15 cellular contexts compared by ENCODE assay signal in genomic region chr15:100928632-100929280, GRCh38. TPM values are rescaled to one million over a fixed set of nuclear protein-coding genes. Genes with fewer than 3 reads are reported as not detected.
A peak's percentile ranks its signal among the peaks of the same experiment; 100 is the strongest.
DNase-seq lines count a peak whose midpoint lies in the region; TF ChIP-seq lines count a peak whose summit lies in the region.
"Had no signal": no experiment of that assay in that cellular context is flagged by ENCODE, and none has a peak within 500 bp of the region (broad histone marks: within the 10 kb centered on the region; RNA-seq: fewer than 3 reads in every experiment).

No MANE protein-coding gene starts in this region.

- no peaks in the 10 kb centered on the region for H3K9me3 Mint-ChIP-seq in progenitor cell of endocrine pancreas (ENCODE audit: low read depth)
- H3K9me3 Mint-ChIP-seq: activated naive CD4-positive, alpha-beta T cell treated with anti-CD3 and anti-CD28 coated beads, Interleukin-2, amount 50 U/mL, for 72 hours; nephron; T-helper 2 cell treated with Interferon-gamma antibody and Interleukin-4, amounts not matched to agents 5 μg/mL and 100 μg/mL, for 36 hours had no signal

- H3K9me3 ChIP-seq in DOHH2 (ENCODE audit: control insufficient read depth, insufficient read depth, low read length) (no peaks in the 10 kb centered on the region), mammary epithelial cell (replicated peaks; ENCODE audit: insufficient read depth, low read length) (no peaks in the 10 kb centered on the region)
- H3K9me3 ChIP-seq: lower lobe of right lung had no signal

- peaks cover 99% of the 10 kb centered on the region for H3K4me1 ChIP-seq in DOHH2 (ENCODE audit: control insufficient read depth, low read length)
- H3K4me1 ChIP-seq in mammary epithelial cell (ENCODE audit: insufficient read depth, low read length), result peaks cover 19% of the 10 kb centered on the region
- H3K4me1 ChIP-seq: lower lobe of right lung had no signal

- peaks cover 73% of the 10 kb centered on the region for H3F3A ChIP-seq in DOHH2 (ENCODE audit: control insufficient read depth, insufficient read depth)

- WGBS in mammary epithelial cell (ENCODE audit: low coverage, missing lambda C conversion rate), result 96% methylated on average over 12 of the region's 13 CpGs

- no TSS peak for BruUV-seq in mammary epithelial cell (replicated peaks; lab: Mats Ljungman, UMichigan)

- CTCF ChIA-PET in mammary epithelial cell (lab: Charles Lee; ENCODE audit: low non-redundant PET), result no interaction called here

- no peaks in the 10 kb centered on the region for H3K36me3 Mint-ChIP-seq in progenitor cell of endocrine pancreas (ENCODE audit: insufficient read depth)
- H3K36me3 Mint-ChIP-seq: activated naive CD4-positive, alpha-beta T cell treated with anti-CD3 and anti-CD28 coated beads, Interleukin-2, amount 50 U/mL, for 72 hours; brain had no signal

- peaks cover 14% of the 10 kb centered on the region for H3K4me1 Mint-ChIP-seq in progenitor cell of endocrine pancreas (ENCODE audit: low read depth)

- intact Hi-C loops in mammary epithelial cell (cut with micrococcal nuclease), result no loop called here

- H4K20me1 ChIP-seq in DOHH2 (ENCODE audit: control insufficient read depth, insufficient read depth, low read depth, low read length), result no peaks in the 10 kb centered on the region
- H4K20me1 ChIP-seq in mammary epithelial cell (ENCODE audit: insufficient read depth, low read length), result no peaks in the 10 kb centered on the region

- peak overlapping the region; percentile 97 for H3K4me2 ChIP-seq in DOHH2 (ENCODE audit: low read length)
- H3K4me2 ChIP-seq in mammary epithelial cell (ENCODE audit: insufficient read depth, low read depth, low read length), result no peak overlapping the region

- H3K79me2 ChIP-seq in DOHH2 (ENCODE audit: control insufficient read depth, low read length), result peaks cover 90% of the 10 kb centered on the region
- peaks cover 32% of the 10 kb centered on the region for H3K79me2 ChIP-seq in mammary epithelial cell (ENCODE audit: insufficient read depth, low read length)

- peak overlapping the region; percentile 60 for H3K27ac Mint-ChIP-seq in progenitor cell of endocrine pancreas
- H3K27ac Mint-ChIP-seq: activated naive CD4-positive, alpha-beta T cell treated with anti-CD3 and anti-CD28 coated beads, Interleukin-2, amount 50 U/mL, for 72 hours; T-helper 2 cell treated with Interferon-gamma antibody and Interleukin-4, amounts not matched to agents 5 μg/mL and 100 μg/mL, for 36 hours had no signal

- H3K27me3 Mint-ChIP-seq in progenitor cell of endocrine pancreas, result peaks cover 33% of the 10 kb centered on the region

- no peak for TF ChIP-seq POLR2A in erythroblast (IDR thresholded peaks at IDR 0.05; ENCODE audit: low read length)

- in situ Hi-C loops in mammary epithelial cell (cut with MboI; ENCODE audit: low sequenced_read_pairs in 2 of 2), result loop anchor here in 1 of 2 donors (10.0 kb wide), 1 partner anchor 326 kb away; the partner anchor contains the start of gene CHSY1

- no peak overlapping the region for H3K9ac ChIP-seq in mammary epithelial cell (ENCODE audit: insufficient read depth, low read length)

- no peak for TF ChIP-seq CTCF in DOHH2 (IDR thresholded peaks at IDR 0.05; ENCODE audit: low read depth, low read length, poor library complexity, severe bottlenecking)
- TF ChIP-seq CTCF in mammary epithelial cell (conservative IDR thresholded peaks at IDR 0.05 in 1 of 2, IDR thresholded peaks at IDR 0.05 in 1 of 2; ENCODE audit: extremely low read depth in 1 of 2, insufficient read depth in 1 of 2, low read depth in 1 of 2, low read length in 2 of 2), result no peak
- no peak for TF ChIP-seq CTCF in progenitor cell of endocrine pancreas (IDR thresholded peaks at IDR 0.05; ENCODE audit: unreplicated experiment)

- no peaks in the 10 kb centered on the region for H3K27me3 ChIP-seq in DOHH2 (ENCODE audit: control insufficient read depth, low read length)
- H3K27me3 ChIP-seq in mammary epithelial cell (ENCODE audit: insufficient read depth, low read length), result no peaks in the 10 kb centered on the region

- DNase-seq in NCI-H345 (lab: John Stamatoyannopoulos, UW) (peak; percentile 75), mammary epithelial cell (peak; percentile 28), progenitor cell of endocrine pancreas (ENCODE audit: low spot score, unreplicated experiment) (no peak), erythroblast (lab: John Stamatoyannopoulos, UW) (no peak), DMS 273 treated with DMSO at 0.1 percent for 48 hours (lab: John Stamatoyannopoulos, UW) (no peak), globus pallidus (ENCODE audit: low spot score) (no peak), HPDE6-E6E7 (ENCODE audit: extremely low spot score) (no peak)
- DNase-seq: activated CD4-positive, alpha-beta T cell treated with anti-CD3 and anti-CD28 coated beads for 48 hours; lower lobe of right lung; SIG-M5 had no signal

- no peak overlapping the region for H3K4me3 Mint-ChIP-seq in progenitor cell of endocrine pancreas (ENCODE audit: low read depth)
- H3K4me3 Mint-ChIP-seq: brain; nephron; T-helper 2 cell treated with Interferon-gamma antibody and Interleukin-4, amounts not matched to agents 5 μg/mL and 100 μg/mL, for 36 hours had no signal

- peak overlapping the region; percentile 92 for H3K27ac ChIP-seq in DOHH2 (ENCODE audit: low read depth, low read length)
- H3K27ac ChIP-seq in mammary epithelial cell (ENCODE audit: insufficient read depth, low read depth, low read length), result no peak overlapping the region
- H3K27ac ChIP-seq: lower lobe of right lung had no signal

- H3K9me2 ChIP-seq in DOHH2 (replicated peaks; ENCODE audit: control insufficient read depth, low read length), result no peaks in the 10 kb centered on the region

- dilution Hi-C loops in mammary epithelial cell (cut with HindIII; ENCODE audit: low sequenced_read_pairs), result no loop called here

- peak overlapping the region; percentile 64 for H3K4me3 ChIP-seq in DOHH2 (ENCODE audit: low read length)
- no peak overlapping the region for H3K4me3 ChIP-seq in mammary epithelial cell (replicated peaks in 1 of 3; ENCODE audit: insufficient read depth in 1 of 3, low read depth in 2 of 3, low read length in 3 of 3)
- H3K4me3 ChIP-seq: lower lobe of right lung had no signal

- H3K36me3 ChIP-seq in DOHH2 (ENCODE audit: control insufficient read depth, low read length), result peaks cover 87% of the 10 kb centered on the region
- H3K36me3 ChIP-seq in mammary epithelial cell (ENCODE audit: insufficient read depth, low read length), result peaks cover 20% of the 10 kb centered on the region

- H2AFZ ChIP-seq in mammary epithelial cell (ENCODE audit: low read depth, low read length), result no peak overlapping the region

RNA-seq across cellular contexts. Expression of gene LRRK1, which starts 9.6 kb away (rescaled TPM):
- 10 to 100 TPM; 11.8 to 24.0 TPM for total RNA-seq in mammary epithelial cell
- 7.7 TPM for polyA plus RNA-seq in mammary epithelial cell
- polyA minus RNA-seq in mammary epithelial cell, result 16.7 TPM
- total RNA-seq in progenitor cell of endocrine pancreas, result 0.86 and 1.6 TPM in 2 replicates

RNA-seq across cellular contexts. Expression of gene ALDH1A3, which starts 49.1 kb away (rescaled TPM):
- 100 to 1,000 TPM; 284 to 347 TPM for total RNA-seq in mammary epithelial cell
- polyA plus RNA-seq in mammary epithelial cell, result 430 TPM
- polyA minus RNA-seq in mammary epithelial cell, result 896 TPM
- 0.33 and 0.41 TPM in 2 replicates for total RNA-seq in progenitor cell of endocrine pancreas
- total RNA-seq: activated naive CD4-positive, alpha-beta T cell treated with anti-CD3 and anti-CD28 coated beads, Interleukin-2, amount 50 U/mL, for 72 hours had no signal

Comparison
In these comparisons a context has a peak if more than half of its experiments do, and no peak if none do; other contexts are left out.
1. DNase-seq: peak in NCI-H345 (single experiment) and mammary epithelial cell (single experiment); none in progenitor cell of endocrine pancreas (single experiment), erythroblast (0 of 2), DMS 273 treated with DMSO at 0.1 percent for 48 hours (single experiment), globus pallidus (single experiment) and HPDE6-E6E7 (single experiment).
2. RNA of gene ALDH1A3, which starts 49.1 kb away (total RNA-seq): 284 to 347 TPM in mammary epithelial cell; 0.33 to 0.41 TPM in progenitor cell of endocrine pancreas; every median in the first group is over 100 times any median in the second.